Comparison of ENCODE assay signal across 8 cellular contexts in the genomic region with DNA sequence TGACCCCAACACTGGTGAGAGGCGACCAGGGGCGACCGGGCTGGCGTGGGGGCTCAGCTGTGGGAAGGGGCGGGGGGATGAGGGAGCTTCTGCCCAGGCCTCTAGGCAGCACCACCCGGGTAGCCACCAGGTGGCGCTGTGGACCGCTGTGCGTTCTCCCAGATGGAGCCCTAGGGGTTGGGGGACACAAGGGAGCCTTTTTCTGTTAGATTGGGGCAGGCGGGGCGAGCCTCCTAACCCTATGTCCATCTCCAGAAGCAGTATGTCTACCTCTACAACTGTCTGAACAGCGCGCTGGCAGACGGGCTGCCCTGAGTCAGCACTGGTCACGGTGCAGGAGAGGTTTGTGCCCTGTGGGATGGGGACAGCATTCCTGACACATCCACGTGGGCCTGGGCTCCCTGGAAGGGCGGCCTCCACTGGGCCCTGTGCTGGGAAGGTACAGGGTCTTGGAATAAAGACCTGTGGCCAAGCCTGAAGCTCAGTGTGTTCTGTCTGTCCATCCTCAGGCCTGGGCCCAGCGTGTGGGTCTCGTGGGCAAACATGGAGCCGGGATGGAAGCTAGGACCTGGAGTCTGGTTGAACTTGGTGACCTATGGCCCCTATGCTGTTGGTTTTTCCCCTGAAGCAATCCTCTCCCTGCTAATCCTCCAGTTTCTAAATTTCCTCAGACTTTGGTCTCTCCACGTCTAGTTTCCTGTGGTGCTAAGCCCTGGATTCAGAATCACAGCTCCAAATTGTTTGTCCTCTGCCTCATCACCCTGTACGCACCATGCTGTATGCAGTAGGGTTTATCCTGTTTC. TPM values are rescaled to one million over a fixed set of nuclear protein-coding genes. Genes with fewer than 3 reads are reported as not detected.
DNase-seq lines count a peak whose midpoint lies in the region; ATAC-seq, FAIRE-seq and TF ChIP-seq lines count a peak whose summit lies in the region.

No MANE protein-coding gene starts in this region.

- peaks cover 12 to 25% (median 17%) of the 10 kb centered on the region in 4 donors for H3K4me1 Mint-ChIP-seq in naive thymus-derived CD8-positive, alpha-beta T cell
- H3K4me1 Mint-ChIP-seq in stimulated activated memory B cell treated with anti-CD40 and anti-IgM and Interleukin-4, amounts not matched to agents 10 μg/mL and 1 μg/mL and 100 μg/mL, for 72 hours: peaks cover 22% of the 10 kb centered on the region

- no peak overlapping the region for H3K9ac ChIP-seq in endothelial cell of umbilical vein (replicated peaks; ENCODE audit: extremely low read depth, insufficient read depth, low read length)

- BruUV-seq in endothelial cell of umbilical vein (replicated peaks; lab: Mats Ljungman, UMichigan): no TSS peak

- CTCF ChIA-PET in endothelial cell of umbilical vein (lab: Charles Lee): interaction anchor here (0.7 to 9.0 kb wide), 30 partner anchors 9 to 653 kb away, joined by 3 to 239 read pairs (median 7); no protein-coding TSS in a partner anchor

- DNase-seq in AG09309 (ENCODE audit: low read depth) (no peak), NCI-H510A treated with DMSO at 0.1 percent for 48 hours (lab: John Stamatoyannopoulos, UW) (peak; percentile 24), endothelial cell of umbilical vein (ENCODE audit: low read depth, low spot score) (peak; percentile 46)
- DNase-seq in activated CD8-positive, alpha-beta memory T cell treated with anti-CD3 and anti-CD28 coated beads, Interleukin-2, amount 50 U/mL, for 4 hours: peak; percentile 72
- peak; percentile 34 to 80 (median 66) for DNase-seq in naive thymus-derived CD8-positive, alpha-beta T cell

- H2AFZ ChIP-seq in endothelial cell of umbilical vein (ENCODE audit: low read depth, low read length): peak overlapping the region; percentile 34

- TF ChIP-seq CTCF in AG09309 (IDR thresholded peaks at IDR 0.05; ENCODE audit: control insufficient read depth, insufficient read depth, low read depth, low read length, missing control alignments) (peak; percentile 87), endothelial cell of umbilical vein (IDR thresholded peaks at IDR 0.05; ENCODE audit: extremely low read depth in 1 of 2, insufficient read depth in 1 of 2, low read depth in 1 of 2, low read length in 2 of 2) (peak; percentile 72 to 94)

- peaks cover 11% of the 10 kb centered on the region for H3K4me1 ChIP-seq in endothelial cell of umbilical vein (ENCODE audit: control insufficient read depth, extremely low read depth, insufficient read depth, low read length)

- FAIRE-seq in endothelial cell of umbilical vein (lab: Jason Lieb, UNC): peak; percentile 83

- H3K36me3 Mint-ChIP-seq in naive thymus-derived CD8-positive, alpha-beta T cell: no peaks in the 10 kb centered on the region
- H3K36me3 Mint-ChIP-seq in stimulated activated memory B cell treated with anti-CD40 and anti-IgM and Interleukin-4, amounts not matched to agents 10 μg/mL and 1 μg/mL and 100 μg/mL, for 72 hours: no peaks in the 10 kb centered on the region

- POLR2A ChIA-PET in endothelial cell of umbilical vein (lab: Charles Lee): no interaction called here
- POLR2A ChIA-PET in naive thymus-derived CD8-positive, alpha-beta T cell (lab: Charles Lee): interaction anchor here (0.6 kb wide), 1 partner anchor 649 kb away, joined by 11 read pairs; no protein-coding TSS in a partner anchor

- H4K20me1 ChIP-seq in endothelial cell of umbilical vein (replicated peaks; ENCODE audit: control insufficient read depth, extremely low read depth, insufficient read depth, low read length): no peaks in the 10 kb centered on the region

- H3K4me3 ChIP-seq in AG09309 (ENCODE audit: control insufficient read depth, low read depth, low read length): no peak overlapping the region
- no peak overlapping the region for H3K4me3 ChIP-seq in endothelial cell of umbilical vein (replicated peaks in 1 of 3; ENCODE audit: insufficient read depth in 1 of 3, low read depth in 1 of 3, low read length in 3 of 3)

- peaks cover 14 to 59% (median 44%) of the 10 kb centered on the region in 5 donors for H3K27me3 Mint-ChIP-seq in naive thymus-derived CD8-positive, alpha-beta T cell
- H3K27me3 Mint-ChIP-seq in stimulated activated memory B cell treated with anti-CD40 and anti-IgM and Interleukin-4, amounts not matched to agents 10 μg/mL and 1 μg/mL and 100 μg/mL, for 72 hours: peaks cover 79% of the 10 kb centered on the region

- no peaks in the 10 kb centered on the region for H3K9me1 ChIP-seq in endothelial cell of umbilical vein (replicated peaks; ENCODE audit: control insufficient read depth, extremely low read depth, insufficient read depth, low read length)

- H3K27ac ChIP-seq in endothelial cell of umbilical vein (ENCODE audit: insufficient read depth, low read depth, low read length): no peak overlapping the region

- intact Hi-C loops in endothelial cell of umbilical vein (cut with micrococcal nuclease): loop anchor here (1.0 to 5.0 kb wide), 3 partner anchors 155 to 654 kb away; a partner anchor contains a TSS

- no peaks in the 10 kb centered on the region for H3K27me3 ChIP-seq in endothelial cell of umbilical vein (ENCODE audit: control insufficient read depth in 2 of 2, insufficient read depth in 2 of 2, low read length in 2 of 2)

- no peak for TF ChIP-seq POLR2A in endothelial cell of umbilical vein (IDR thresholded peaks at IDR 0.05; ENCODE audit: low read depth, low read length)

- H3K79me2 ChIP-seq in endothelial cell of umbilical vein (ENCODE audit: control insufficient read depth, insufficient read depth, low read length): no peaks in the 10 kb centered on the region

- H3K4me3 Mint-ChIP-seq in naive thymus-derived CD8-positive, alpha-beta T cell: peak overlapping the region in 1 of 10 donors; percentile 32
- no peak overlapping the region for H3K4me3 Mint-ChIP-seq in stimulated activated memory B cell treated with anti-CD40 and anti-IgM and Interleukin-4, amounts not matched to agents 10 μg/mL and 1 μg/mL and 100 μg/mL, for 72 hours

- dilution Hi-C loops in endothelial cell of umbilical vein (cut with MboI; ENCODE audit: extremely low pct_ligation_motif_present, low sequenced_read_pairs): no loop called here

- H3K4me2 ChIP-seq in endothelial cell of umbilical vein (ENCODE audit: insufficient read depth, low read length): no peak overlapping the region

- ATAC-seq in GM19468 (IDR thresholded peaks at IDR 0.05; ENCODE audit: extremely low read depth, unreplicated experiment) (peak; percentile 29), HG03159 (IDR thresholded peaks at IDR 0.05; ENCODE audit: unreplicated experiment) (no peak)
- ATAC-seq in naive thymus-derived CD8-positive, alpha-beta T cell: peak; percentile 66 to 70
- ATAC-seq in stimulated activated memory B cell treated with anti-CD40 and anti-IgM and Interleukin-4, amounts not matched to agents 10 μg/mL and 1 μg/mL and 100 μg/mL, for 72 hours: peak; percentile 66

- no peaks in the 10 kb centered on the region for H3K9me3 Mint-ChIP-seq in naive thymus-derived CD8-positive, alpha-beta T cell
- H3K9me3 Mint-ChIP-seq in stimulated activated memory B cell treated with anti-CD40 and anti-IgM and Interleukin-4, amounts not matched to agents 10 μg/mL and 1 μg/mL and 100 μg/mL, for 72 hours: no peaks in the 10 kb centered on the region

- H3K27ac Mint-ChIP-seq in naive thymus-derived CD8-positive, alpha-beta T cell: no peak overlapping the region
- H3K27ac Mint-ChIP-seq in stimulated activated memory B cell treated with anti-CD40 and anti-IgM and Interleukin-4, amounts not matched to agents 10 μg/mL and 1 μg/mL and 100 μg/mL, for 72 hours: no peak overlapping the region

- H3K9me3 ChIP-seq in endothelial cell of umbilical vein (replicated peaks; ENCODE audit: control insufficient read depth, insufficient read depth, low read length): no peaks in the 10 kb centered on the region

- H3K36me3 ChIP-seq in endothelial cell of umbilical vein (ENCODE audit: control insufficient read depth in 2 of 2, extremely low read depth in 1 of 2, insufficient read depth in 2 of 2, low read length in 2 of 2): no peaks in the 10 kb centered on the region

TF ChIP-seq in endothelial cell of umbilical vein, 7 proteins besides CTCF, POLR2A, EP300 and RAD21:
- TF ChIP-seq EZH2 (IDR thresholded peaks at IDR 0.05; ENCODE audit: borderline replicate concordance, low read depth, low read length, severe bottlenecking): no peak
- TF ChIP-seq, protein P1, sequence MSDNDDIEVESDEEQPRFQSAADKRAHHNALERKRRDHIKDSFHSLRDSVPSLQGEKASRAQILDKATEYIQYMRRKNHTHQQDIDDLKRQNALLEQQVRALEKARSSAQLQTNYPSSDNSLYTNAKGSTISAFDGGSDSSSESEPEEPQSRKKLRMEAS (IDR thresholded peaks at IDR 0.05; ENCODE audit: insufficient read depth, insufficient read length): no peak
- TF ChIP-seq JUN (IDR thresholded peaks at IDR 0.05; ENCODE audit: borderline replicate concordance, insufficient read depth, insufficient read length, low read depth): no peak
- TF ChIP-seq FOS (IDR thresholded peaks at IDR 0.05; ENCODE audit: borderline replicate concordance, insufficient read depth, low read length): no peak
- TF ChIP-seq MYC (IDR thresholded peaks at IDR 0.05; ENCODE audit: low read depth, low read length): no peak
- no peak for TF ChIP-seq GATA2 (IDR thresholded peaks at IDR 0.05; ENCODE audit: insufficient read depth, insufficient read length, low read depth, low read length)
- TF ChIP-seq POLR2AphosphoS5 (IDR thresholded peaks at IDR 0.05; ENCODE audit: insufficient read depth, low read depth, low read length): no peak

RNA-seq across cellular contexts. Expression of a gene that starts 23.1 kb away (rescaled TPM):
- total RNA-seq in endothelial cell of umbilical vein: 64.6 and 68.5 TPM in 2 replicates
- 29.2 and 35.9 TPM in 2 replicates for polyA plus RNA-seq in endothelial cell of umbilical vein
- 42.9 and 43.1 TPM in 2 replicates for polyA plus RNA-seq in endothelial cell of umbilical vein (2011; cell fraction: cytosol; rRNA removed)
- 52.1 and 62.9 TPM in 2 replicates for polyA plus RNA-seq in endothelial cell of umbilical vein (2011; cell fraction: nucleus; rRNA removed)
- polyA plus RNA-seq in endothelial cell of umbilical vein (2012): 61.1 and 73.3 TPM in 2 replicates
- polyA minus RNA-seq in endothelial cell of umbilical vein: 74.6 and 96.0 TPM in 2 replicates
- 24.8 TPM for polyA minus RNA-seq in endothelial cell of umbilical vein (2011; cell fraction: cytosol; rRNA and poly(A)+ RNA removed)
- 60.0 and 80.1 TPM in 2 replicates for polyA minus RNA-seq in endothelial cell of umbilical vein (2011; cell fraction: nucleus; rRNA and poly(A)+ RNA removed)
- total RNA-seq in naive thymus-derived CD8-positive, alpha-beta T cell: 10 to 100 TPM; 57.0 to 58.2 TPM
- 10 to 100 TPM; 36.0 to 41.4 (median 40.5) TPM for polyA plus RNA-seq in naive thymus-derived CD8-positive, alpha-beta T cell
